3 cellular contexts compared by ENCODE assay signal in genomic region chr15:88636039-88636438, GRCh38.
TF ChIP-seq lines count a peak whose summit lies in the region.

No MANE protein-coding gene starts in this region.

TF ChIP-seq in SK-N-SH, 30 proteins besides CTCF, POLR2A, EP300 and RAD21:
- TF ChIP-seq TCF12 (IDR thresholded peaks at IDR 0.05) = no peak
- no peak for TF ChIP-seq CHD2 (IDR thresholded peaks at IDR 0.05; ENCODE audit: low read length, partially characterized antibody)
- no peak for TF ChIP-seq NFIC (IDR thresholded peaks at IDR 0.05; ENCODE audit: borderline replicate concordance)
- no peak for TF ChIP-seq RCOR1 (IDR thresholded peaks at IDR 0.05; ENCODE audit: low read length)
- TF ChIP-seq ZBTB33 (IDR thresholded peaks at IDR 0.05; ENCODE audit: borderline replicate concordance, low read depth) = no peak
- TF ChIP-seq MAX (IDR thresholded peaks at IDR 0.05; ENCODE audit: low read depth) = no peak
- peak; percentile 39 for TF ChIP-seq POLR2AphosphoS5 (IDR thresholded peaks at IDR 0.05; ENCODE audit: low read depth, low read length)
- no peak for TF ChIP-seq USF1 (IDR thresholded peaks at IDR 0.05; ENCODE audit: borderline replicate concordance, low read depth)
TF ChIP-seq in SK-N-SH: peak in this region for 1.

TF ChIP-seq in SK-N-SH treated with all-trans-retinoic acid at 6 μM for 48 hours, 23 proteins besides CTCF, POLR2A, EP300 and RAD21:
- TF ChIP-seq CSDC2 (CRISPR knock-in tag; IDR thresholded peaks at IDR 0.05) (no peak), ZFP30 (CRISPR knock-in tag; IDR thresholded peaks at IDR 0.05) (no peak), CSRNP3 (CRISPR knock-in tag; IDR thresholded peaks at IDR 0.05) (no peak), ZNF8 (CRISPR knock-in tag; IDR thresholded peaks at IDR 0.05) (no peak), TOX (CRISPR knock-in tag; IDR thresholded peaks at IDR 0.05; ENCODE audit: borderline replicate concordance) (no peak), CREB5 (CRISPR knock-in tag; IDR thresholded peaks at IDR 0.05; ENCODE audit: low read depth) (no peak), OSR1 (CRISPR knock-in tag; IDR thresholded peaks at IDR 0.05) (no peak), PPARA (CRISPR knock-in tag; IDR thresholded peaks at IDR 0.05; ENCODE audit: borderline replicate concordance) (no peak), TSHZ2 (CRISPR knock-in tag; IDR thresholded peaks at IDR 0.05) (no peak), ISL1 (CRISPR knock-in tag; IDR thresholded peaks at IDR 0.05) (no peak), ZC3H10 (CRISPR knock-in tag; IDR thresholded peaks at IDR 0.05) (no peak)

TF ChIP-seq in HepG2, 621 proteins besides CTCF, POLR2A, EP300 and RAD21:
- TF ChIP-seq ZBTB33 (CRISPR knock-in tag; IDR thresholded peaks at IDR 0.05) = 0 out of 2 replicates have a peak, but pooled peaks have one; percentile 28
- no peak for TF ChIP-seq CEBPG (CRISPR knock-in tag; IDR thresholded peaks at IDR 0.05)
- peak; percentile 56 for TF ChIP-seq RBM22 (optimal IDR thresholded peaks at IDR 0.05; ENCODE audit: low read length)
- TF ChIP-seq KDM2A (CRISPR knock-in tag; IDR thresholded peaks at IDR 0.05; ENCODE audit: borderline replicate concordance, low read depth) = peak; percentile 29; the same call in 1 of the 2 replicates
- peak; percentile 38; the same call in 1 of the 2 replicates for TF ChIP-seq TFAP4 (IDR thresholded peaks at IDR 0.05; ENCODE audit: borderline replicate concordance, low read depth)
- TF ChIP-seq RNF2 (conservative IDR thresholded peaks at IDR 0.05; ENCODE audit: low read depth) = no peak
- 0 out of 2 replicates have a peak, but pooled peaks have one; percentile 10 for TF ChIP-seq ZNF768 (CRISPR knock-in tag; IDR thresholded peaks at IDR 0.05)
- TF ChIP-seq AGO2 (optimal IDR thresholded peaks at IDR 0.05; ENCODE audit: low read depth, low read length) = peak; percentile 84
- no peak for TF ChIP-seq ZNF512B (CRISPR knock-in tag; IDR thresholded peaks at IDR 0.05; ENCODE audit: borderline replicate concordance)
- no peak for TF ChIP-seq NFE2L2 (IDR thresholded peaks at IDR 0.05; ENCODE audit: low read length)
- peak; percentile 80 for TF ChIP-seq FOSL2 (CRISPR knock-in tag; IDR thresholded peaks at IDR 0.05)
- no peak for TF ChIP-seq ETV5 (CRISPR knock-in tag; IDR thresholded peaks at IDR 0.05; ENCODE audit: borderline replicate concordance)
- no peak for TF ChIP-seq SKI (IDR thresholded peaks at IDR 0.05; ENCODE audit: partially characterized antibody)
- peak; percentile 87; the same call in 1 of the 2 replicates for TF ChIP-seq ZC3H4 (CRISPR knock-in tag; IDR thresholded peaks at IDR 0.05; ENCODE audit: borderline replicate concordance)
- TF ChIP-seq U2AF2 (IDR thresholded peaks at IDR 0.05; ENCODE audit: low read depth, low read length) = no peak
- TF ChIP-seq POLR2AphosphoS5 (IDR thresholded peaks at IDR 0.05; ENCODE audit: low read depth, low read length) = 0 out of 2 replicates have a peak, but pooled peaks have one; percentile 11
- TF ChIP-seq ZNF20 (CRISPR knock-in tag; IDR thresholded peaks at IDR 0.05) = no peak
- TF ChIP-seq ZNF33A (CRISPR knock-in tag; IDR thresholded peaks at IDR 0.05; ENCODE audit: borderline replicate concordance) = no peak
- no peak for TF ChIP-seq PAWR (CRISPR knock-in tag; IDR thresholded peaks at IDR 0.05; ENCODE audit: borderline replicate concordance)
- TF ChIP-seq KDM4B (CRISPR knock-in tag; IDR thresholded peaks at IDR 0.05) = no peak
- TF ChIP-seq PRDM4 (CRISPR knock-in tag; IDR thresholded peaks at IDR 0.05; ENCODE audit: borderline replicate concordance) = no peak
